30 cellular contexts compared by ENCODE assay signal in the genomic region with DNA sequence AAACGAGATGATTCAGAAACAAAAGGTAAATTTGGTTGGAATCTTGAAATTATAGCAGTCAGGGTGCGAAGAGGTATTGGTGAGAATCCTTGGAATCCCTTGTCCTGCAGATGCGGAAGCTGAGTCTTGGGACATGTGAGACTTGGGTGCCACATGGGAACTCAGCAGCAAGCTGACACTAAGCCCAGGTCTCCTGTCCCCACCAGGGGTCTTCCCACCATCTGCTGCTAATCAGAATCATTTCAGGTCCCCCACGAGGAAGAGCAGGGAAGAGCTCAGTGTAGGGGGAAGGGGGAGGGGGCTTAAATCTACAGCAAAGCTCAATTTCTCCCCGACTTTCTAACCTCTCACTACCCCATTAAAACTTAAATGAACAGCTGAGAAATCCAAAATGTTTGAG.
"Had no signal": no experiment of that assay in that cellular context is flagged by ENCODE, and none has a peak within 500 bp of the region (broad histone marks: within the 10 kb centered on the region; RNA-seq: fewer than 3 reads in every experiment).

No MANE protein-coding gene starts in this region.

- H3K27me3 Mint-ChIP-seq: activated CD4-positive, alpha-beta T cell treated with anti-CD3 and anti-CD28 coated beads, Interleukin-2, amount 10 ng/mL, durations not matched to agents 7 days and 5 days; activated CD8-positive, alpha-beta T cell treated with anti-CD3 and anti-CD28 coated beads for 36 hours; activated naive CD4-positive, alpha-beta T cell treated with anti-CD3 and anti-CD28 coated beads, Interleukin-2, amount 50 U/mL, for 24 hours; activated naive CD8-positive, alpha-beta T cell treated with anti-CD3 and anti-CD28 coated beads for 36 hours; activated naive CD8-positive, alpha-beta T cell treated with anti-CD3 and anti-CD28 coated beads, Interleukin-2, amount 50 U/mL, for 24 hours; T-cell had no signal

- H3K27me3 ChIP-seq: adrenal gland, body of pancreas, heart left ventricle had no signal

- H3K4me3 Mint-ChIP-seq: activated CD4-positive, alpha-beta T cell treated with anti-CD3 and anti-CD28 coated beads, Interleukin-2, amount 10 ng/mL, durations not matched to agents 7 days and 5 days; activated CD8-positive, alpha-beta T cell treated with anti-CD3 and anti-CD28 coated beads for 36 hours; activated naive CD4-positive, alpha-beta T cell treated with anti-CD3 and anti-CD28 coated beads for 36 hours; activated naive CD4-positive, alpha-beta T cell treated with anti-CD3 and anti-CD28 coated beads, Interleukin-2, amount 50 U/mL, for 24 hours; activated naive CD8-positive, alpha-beta T cell treated with anti-CD3 and anti-CD28 coated beads for 36 hours; activated naive CD8-positive, alpha-beta T cell treated with anti-CD3 and anti-CD28 coated beads, Interleukin-2, amount 50 U/mL, for 24 hours; activated T-cell treated with anti-CD3 and anti-CD28 coated beads, Interleukin-2, amount 50 U/mL, for 4 hours; activated T-helper 1 cell treated with anti-CD3 and anti-CD28 coated beads, Interleukin-12 subunit alpha, Interleukin-12 subunit beta, Interleukin-2, Interleukin-4 antibody, amounts not matched to agents 30 ng/mL and 10 ng/mL and 1 ng/mL, durations not matched to agents 14 hours and 24 hours and 36 hours; T-cell; T-helper 1 cell treated with Interleukin-12 subunit alpha and Interleukin-12 subunit beta and Interleukin-4 antibody, amounts not matched to agents 30 μg/mL and 1 μg/mL, for 36 hours; T-helper 2 cell treated with Interferon-gamma antibody and Interleukin-4, amounts not matched to agents 5 μg/mL and 100 μg/mL, for 36 hours had no signal

- H3K9me3 Mint-ChIP-seq: activated CD4-positive, alpha-beta T cell treated with anti-CD3 and anti-CD28 coated beads, Interleukin-2, amount 10 ng/mL, durations not matched to agents 7 days and 5 days; activated CD8-positive, alpha-beta T cell treated with anti-CD3 and anti-CD28 coated beads for 36 hours; activated naive CD4-positive, alpha-beta T cell treated with anti-CD3 and anti-CD28 coated beads for 36 hours; activated naive CD4-positive, alpha-beta T cell treated with anti-CD3 and anti-CD28 coated beads, Interleukin-2, amount 50 U/mL, for 24 hours; activated naive CD8-positive, alpha-beta T cell treated with anti-CD3 and anti-CD28 coated beads for 36 hours; activated naive CD8-positive, alpha-beta T cell treated with anti-CD3 and anti-CD28 coated beads, Interleukin-2, amount 50 U/mL, for 24 hours; activated T-cell treated with anti-CD3 and anti-CD28 coated beads, Interleukin-2, amount 50 U/mL, for 4 hours; activated T-helper 1 cell treated with anti-CD3 and anti-CD28 coated beads, Interleukin-12 subunit alpha, Interleukin-12 subunit beta, Interleukin-2, Interleukin-4 antibody, amounts not matched to agents 30 ng/mL and 10 ng/mL and 1 ng/mL, durations not matched to agents 14 hours and 24 hours and 36 hours; activated T-helper 2 cell treated with anti-CD3 and anti-CD28 coated beads, Interferon-gamma antibody, Interleukin-2, Interleukin-4, amounts not matched to agents 10 μg/mL and 5 μg/mL and 100 μg/mL, durations not matched to agents 14 hours and 24 hours and 36 hours; T-cell; T-helper 1 cell treated with Interleukin-12 subunit alpha and Interleukin-12 subunit beta and Interleukin-4 antibody, amounts not matched to agents 30 μg/mL and 1 μg/mL, for 36 hours; T-helper 2 cell treated with Interferon-gamma antibody and Interleukin-4, amounts not matched to agents 5 μg/mL and 100 μg/mL, for 36 hours had no signal

- H3K9me3 ChIP-seq: adrenal gland had no signal

- H3K36me3 Mint-ChIP-seq: activated naive CD4-positive, alpha-beta T cell treated with anti-CD3 and anti-CD28 coated beads, Interleukin-2, amount 50 U/mL, for 24 hours; activated naive CD8-positive, alpha-beta T cell treated with anti-CD3 and anti-CD28 coated beads for 36 hours had no signal

- H3K27ac Mint-ChIP-seq: activated CD4-positive, alpha-beta T cell treated with anti-CD3 and anti-CD28 coated beads, Interleukin-2, amount 10 ng/mL, durations not matched to agents 7 days and 5 days; activated CD8-positive, alpha-beta T cell treated with anti-CD3 and anti-CD28 coated beads for 36 hours; activated naive CD4-positive, alpha-beta T cell treated with anti-CD3 and anti-CD28 coated beads for 36 hours; activated naive CD4-positive, alpha-beta T cell treated with anti-CD3 and anti-CD28 coated beads, Interleukin-2, amount 50 U/mL, for 24 hours; activated naive CD8-positive, alpha-beta T cell treated with anti-CD3 and anti-CD28 coated beads for 36 hours; activated naive CD8-positive, alpha-beta T cell treated with anti-CD3 and anti-CD28 coated beads, Interleukin-2, amount 50 U/mL, for 24 hours; activated T-helper 1 cell treated with anti-CD3 and anti-CD28 coated beads, Interleukin-12 subunit alpha, Interleukin-12 subunit beta, Interleukin-2, Interleukin-4 antibody, amounts not matched to agents 30 ng/mL and 10 ng/mL and 1 ng/mL, durations not matched to agents 14 hours and 24 hours and 36 hours; activated T-helper 2 cell treated with anti-CD3 and anti-CD28 coated beads, Interferon-gamma antibody, Interleukin-2, Interleukin-4, amounts not matched to agents 10 μg/mL and 5 μg/mL and 100 μg/mL, durations not matched to agents 14 hours and 24 hours and 36 hours; T-cell; T-helper 1 cell treated with Interleukin-12 subunit alpha and Interleukin-12 subunit beta and Interleukin-4 antibody, amounts not matched to agents 30 μg/mL and 1 μg/mL, for 36 hours; T-helper 2 cell treated with Interferon-gamma antibody and Interleukin-4, amounts not matched to agents 5 μg/mL and 100 μg/mL, for 36 hours had no signal

- H3K36me3 ChIP-seq: adrenal gland, heart left ventricle had no signal

- H3K4me1 ChIP-seq: adrenal gland had no signal

- H3K27ac ChIP-seq: adrenal gland, body of pancreas, heart left ventricle had no signal

- H3K4me1 Mint-ChIP-seq: activated CD4-positive, alpha-beta T cell treated with anti-CD3 and anti-CD28 coated beads, Interleukin-2, amount 10 ng/mL, durations not matched to agents 7 days and 5 days; activated naive CD4-positive, alpha-beta T cell treated with anti-CD3 and anti-CD28 coated beads, Interleukin-2, amount 50 U/mL, for 24 hours; activated naive CD8-positive, alpha-beta T cell treated with anti-CD3 and anti-CD28 coated beads for 36 hours; activated naive CD8-positive, alpha-beta T cell treated with anti-CD3 and anti-CD28 coated beads, Interleukin-2, amount 50 U/mL, for 24 hours; T-cell had no signal

- DNase-seq: activated CD4-positive, alpha-beta T cell treated with anti-CD3 and anti-CD28 coated beads for 1 hour; activated CD4-positive, alpha-beta T cell treated with anti-CD3 and anti-CD28 coated beads for 4 hours; activated CD4-positive, alpha-beta T cell treated with anti-CD3 and anti-CD28 coated beads, Interleukin-2, amount 10 ng/mL, durations not matched to agents 7 days and 5 days; activated CD4-positive, alpha-beta T cell treated with anti-CD3 and anti-CD28 coated beads, Interleukin-2, amount 50 U/mL, for 4 hours; activated CD8-positive, alpha-beta memory T cell treated with anti-CD3 and anti-CD28 coated beads for 24 hours; activated CD8-positive, alpha-beta T cell treated with anti-CD3 and anti-CD28 coated beads for 36 hours; activated effector memory CD4-positive, alpha-beta T cell treated with anti-CD3 and anti-CD28 coated beads, Interleukin-2, amount 50 U/mL, for 16 hours; activated naive CD4-positive, alpha-beta T cell treated with anti-CD3 and anti-CD28 coated beads for 36 hours; activated naive CD8-positive, alpha-beta T cell treated with anti-CD3 and anti-CD28 coated beads for 36 hours; activated naive CD8-positive, alpha-beta T cell treated with anti-CD3 and anti-CD28 coated beads, Interleukin-2, amount 50 U/mL, for 24 hours; activated T-cell treated with anti-CD3 and anti-CD28 coated beads, Interleukin-2, amount 50 U/mL, for 4 hours; adrenal gland; amygdala; aorta; body of pancreas; caudate nucleus; cortex of kidney; dermis blood vessel endothelial cell; effector CD4-positive, alpha-beta T cell; foreskin fibroblast; heart left ventricle; SW 1271; T-cell; T1000 had no signal

- H3K4me3 ChIP-seq: adrenal gland, body of pancreas, heart left ventricle had no signal

- ATAC-seq: activated CD8-positive, alpha-beta T cell treated with anti-CD3 and anti-CD28 coated beads for 36 hours; activated naive CD8-positive, alpha-beta T cell treated with anti-CD3 and anti-CD28 coated beads, Interleukin-2, amount 50 U/mL, for 24 hours; activated T-cell treated with anti-CD3 and anti-CD28 coated beads, Interleukin-2, amount 50 U/mL, for 4 hours; body of pancreas; esophagus mucosa; heart left ventricle; T-cell had no signal
